22 cellular contexts compared by ENCODE assay signal in the genomic region with DNA sequence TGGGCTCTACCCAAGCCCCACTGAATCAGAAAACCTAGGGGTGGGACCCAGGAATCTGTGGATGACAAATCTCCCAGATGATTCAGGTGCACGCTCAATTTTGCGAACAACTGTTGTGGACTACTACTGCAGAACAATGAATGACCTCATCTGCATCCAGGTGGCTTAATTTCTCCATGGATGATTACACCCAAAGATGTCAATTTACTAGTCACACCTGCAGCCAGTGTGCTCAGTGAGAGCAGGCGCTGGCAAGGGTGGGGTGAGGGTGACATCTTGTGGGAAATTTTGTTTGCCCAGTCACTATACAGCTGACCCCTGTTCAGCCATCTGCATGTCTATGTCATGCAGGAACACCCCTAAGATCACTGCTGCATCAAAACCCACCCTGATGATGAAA.
DNase-seq lines count a peak whose midpoint lies in the region; ATAC-seq and TF ChIP-seq lines count a peak whose summit lies in the region.
"Had no signal": no experiment of that assay in that cellular context is flagged by ENCODE, and none has a peak within 500 bp of the region (broad histone marks: within the 10 kb centered on the region; RNA-seq: fewer than 3 reads in every experiment).

No MANE protein-coding gene starts in this region.

- H3F3A ChIP-seq in smooth muscle cell (ENCODE audit: low read depth), result no peaks in the 10 kb centered on the region

- TF ChIP-seq CTCF in cardiac muscle cell (IDR thresholded peaks at IDR 0.05; ENCODE audit: low read depth, low read length) (no peak), heart left ventricle (IDR thresholded peaks at IDR 0.05) (no peak), smooth muscle cell (IDR thresholded peaks at IDR 0.05; ENCODE audit: borderline replicate concordance, insufficient read depth, poor library complexity, severe bottlenecking) (no peak)

- ATAC-seq in heart left ventricle, result no peak
- no peak for ATAC-seq in GM19023 (IDR thresholded peaks at IDR 0.05; ENCODE audit: unreplicated experiment)
- ATAC-seq: lower lobe of right lung; naive thymus-derived CD8-positive, alpha-beta T cell; stimulated activated effector memory CD8-positive, alpha-beta T cell treated with anti-CD3 and anti-CD28 coated beads, Interleukin-12 subunit alpha, Interleukin-12 subunit beta, amount 100 ng/mL, for 72 hours had no signal

- H2AFZ ChIP-seq in smooth muscle cell (ENCODE audit: low read depth), result no peak overlapping the region

- 96 to 100% (median 96%) methylated on average over 2 to 3 of the region's 3 CpGs for WGBS in heart left ventricle, 4 donors
- WGBS in smooth muscle cell (ENCODE audit: low lambda C conversion rate), result 94% methylated on average over 3 of the region's 3 CpGs

- H3K4me1 ChIP-seq in cardiac muscle cell (ENCODE audit: low read depth), result peaks cover 14% of the 10 kb centered on the region
- H3K4me1 ChIP-seq in heart left ventricle, result peaks cover 0 to 8% (median 0%) of the 10 kb centered on the region in 12 donors
- no peaks in the 10 kb centered on the region for H3K4me1 ChIP-seq in smooth muscle cell (ENCODE audit: low read depth)
- H3K4me1 ChIP-seq: lower lobe of right lung, SJSA1, spleen had no signal

- no peak overlapping the region for H3K9ac ChIP-seq in smooth muscle cell (ENCODE audit: low read depth)

- no peaks in the 10 kb centered on the region for H3K79me2 ChIP-seq in smooth muscle cell (ENCODE audit: low read depth)

- H3K27me3 ChIP-seq in cardiac muscle cell (no peaks in the 10 kb centered on the region), heart left ventricle (no peaks in the 10 kb centered on the region), smooth muscle cell (ENCODE audit: low read depth) (no peaks in the 10 kb centered on the region)
- H3K27me3 ChIP-seq: SJSA1, spleen had no signal

- DNase-seq in cardiac muscle cell (ENCODE audit: low read depth in 1 of 2, low spot score in 1 of 2) (no peak), heart left ventricle (no peak), NCI-H2171 (lab: John Stamatoyannopoulos, UW) (peak; percentile 56), SHP77 treated with DMSO at 0.1 percent for 48 hours (lab: John Stamatoyannopoulos, UW) (peak; percentile 25), smooth muscle cell (lab: John Stamatoyannopoulos, UW; ENCODE audit: unreplicated experiment) (no peak), substantia nigra (lab: John Stamatoyannopoulos, UW) (no peak), NCI-H2227 (lab: John Stamatoyannopoulos, UW; ENCODE audit: unreplicated experiment) (no peak)
- DNase-seq: 8988T; activated CD4-positive, CD25-positive, alpha-beta regulatory T cell treated with anti-CD3 and anti-CD28 coated beads, Interleukin-2, amount 50 U/mL, for 72 hours; activated CD8-positive, alpha-beta memory T cell treated with anti-CD3 and anti-CD28 coated beads, Interleukin-2, amount 50 U/mL, for 4 hours; activated gamma-delta T cell treated with Interleukin-2 at 50 U/mL for 16 hours; anterior cingulate cortex; EL; lower lobe of right lung; naive thymus-derived CD8-positive, alpha-beta T cell; NCI-H1048; spleen; T-helper 9 cell had no signal

- no peaks in the 10 kb centered on the region for H3K36me3 ChIP-seq in cardiac muscle cell
- H3K36me3 ChIP-seq in heart left ventricle, result peaks cover 0 to 4% (median 0%) of the 10 kb centered on the region in 9 donors
- no peaks in the 10 kb centered on the region for H3K36me3 ChIP-seq in smooth muscle cell (ENCODE audit: low read depth)
- H3K36me3 ChIP-seq: lower lobe of right lung, SJSA1 had no signal

- intact Hi-C loops in heart left ventricle (cut with DNase I), result no loop called here

- no peaks in the 10 kb centered on the region for H3K9me3 ChIP-seq in cardiac muscle cell (ENCODE audit: low read depth)
- no peaks in the 10 kb centered on the region for H3K9me3 ChIP-seq in heart left ventricle
- H3K9me3 ChIP-seq in smooth muscle cell (replicated peaks; ENCODE audit: low read depth), result no peaks in the 10 kb centered on the region
- H3K9me3 ChIP-seq: lower lobe of right lung, SJSA1, spleen had no signal

- H3K4me3 ChIP-seq in cardiac muscle cell (no peak overlapping the region), heart left ventricle (no peak overlapping the region), smooth muscle cell (no peak overlapping the region)
- H3K4me3 ChIP-seq: lower lobe of right lung, SJSA1, spleen had no signal

- no peaks in the 10 kb centered on the region for H4K20me1 ChIP-seq in smooth muscle cell (ENCODE audit: low read depth)

- TF ChIP-seq POLR2A in heart left ventricle (IDR thresholded peaks at IDR 0.05), result no peak

- H3K4me2 ChIP-seq in smooth muscle cell, result no peak overlapping the region

- H3K27ac ChIP-seq in cardiac muscle cell (peak overlapping the region; percentile 80), heart left ventricle (no peak overlapping the region), smooth muscle cell (ENCODE audit: low read depth) (no peak overlapping the region), substantia nigra (ENCODE audit: low read depth, low read length, poor library complexity, severe bottlenecking) (no peak overlapping the region)
- H3K27ac ChIP-seq: C4-2B, lower lobe of right lung, SJSA1, spleen had no signal

Comparison
In these comparisons a context has a peak if more than half of its experiments do, and no peak if none do; other contexts are left out.
1. DNase-seq: peak in NCI-H2171 (single experiment) and SHP77 treated with DMSO at 0.1 percent for 48 hours (single experiment); none in cardiac muscle cell (0 of 2), heart left ventricle (0 of 5), smooth muscle cell (single experiment), substantia nigra (0 of 49) and NCI-H2227 (single experiment).